9 cellular contexts compared by ENCODE assay signal in the genomic region with DNA sequence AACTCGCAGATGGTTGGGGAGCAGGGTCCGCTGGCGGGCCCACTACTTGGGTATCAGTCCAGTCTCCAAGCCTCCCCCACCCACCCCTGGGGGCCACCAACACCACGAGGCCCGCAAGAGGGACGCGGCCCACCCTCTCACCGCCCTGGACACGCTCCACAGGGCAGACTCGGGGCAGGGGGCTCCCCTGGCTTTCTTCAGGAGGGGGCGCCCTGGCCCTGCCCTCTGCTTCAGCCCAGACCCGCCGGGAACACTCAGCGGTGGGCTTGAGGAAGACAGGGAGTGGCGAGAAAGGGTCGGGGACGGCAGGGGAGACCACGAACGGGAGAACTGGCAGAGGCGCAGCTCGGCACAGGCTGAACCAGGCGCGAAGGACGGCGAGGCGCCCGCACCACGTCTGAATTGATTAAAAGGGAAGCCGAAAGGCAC. TPM values are rescaled to one million over a fixed set of nuclear protein-coding genes. Genes with fewer than 3 reads are reported as not detected.
A peak's percentile ranks its signal among the peaks of the same experiment; 100 is the strongest.
DNase-seq lines count a peak whose midpoint lies in the region; ATAC-seq, FAIRE-seq and TF ChIP-seq lines count a peak whose summit lies in the region.
"Had no signal": no experiment of that assay in that cellular context is flagged by ENCODE, and none has a peak within 500 bp of the region (broad histone marks: within the 10 kb centered on the region; RNA-seq: fewer than 3 reads in every experiment).

No MANE protein-coding gene starts in this region.

- CTCF ChIA-PET in HepG2 (lab: Yijun Ruan, JAX; ENCODE audit: low intra/inter-chr PET ratio, low total read pairs), result no interaction called here

- H3K4me2 ChIP-seq in HepG2 (ENCODE audit: low read depth, low read length), result peak overlapping the region; percentile 92

- H3K9ac ChIP-seq in HepG2 (ENCODE audit: insufficient read depth, low read depth, low read length), result peak overlapping the region; percentile 94

- BruUV-seq in HepG2 (replicated peaks; lab: Mats Ljungman, UMichigan), result no TSS peak

- no peak for ATAC-seq in activated naive CD8-positive, alpha-beta T cell treated with anti-CD3 and anti-CD28 coated beads, Interleukin-2, amount 10 ng/mL, durations not matched to agents 7 days and 5 days (ENCODE audit: low read depth)
- peak; percentile 2 for ATAC-seq in HepG2
- ATAC-seq in HG02840 (IDR thresholded peaks at IDR 0.05; ENCODE audit: low FRiP score, unreplicated experiment), result no peak

- H3K36me3 Mint-ChIP-seq in IgD-negative memory B cell, result no peaks in the 10 kb centered on the region
- peaks cover 1% of the 10 kb centered on the region for H3K36me3 Mint-ChIP-seq in activated naive CD8-positive, alpha-beta T cell treated with anti-CD3 and anti-CD28 coated beads, Interleukin-2, amount 10 ng/mL, durations not matched to agents 7 days and 5 days

- in situ Hi-C loops in HepG2 (cut with HindIII; ENCODE audit: extremely low pct_ligation_motif_present, low pct_unique_long_range_greater_than_20kb), result no loop called here

- H3K4me3 Mint-ChIP-seq in IgD-negative memory B cell, result peak overlapping the region; percentile 69 to 84 (median 80)
- H3K4me3 Mint-ChIP-seq in activated naive CD8-positive, alpha-beta T cell treated with anti-CD3 and anti-CD28 coated beads, Interleukin-2, amount 10 ng/mL, durations not matched to agents 7 days and 5 days, result peak overlapping the region; percentile 55

- DNase-seq in EL (peak; percentile 29), HepG2 (ENCODE audit: low spot score) (no peak), NCI-H1436 (lab: John Stamatoyannopoulos, UW) (no peak), prostate gland (ENCODE audit: low spot score) (no peak), H4 (ENCODE audit: low spot score) (no peak)
- no peak for DNase-seq in activated naive CD8-positive, alpha-beta T cell treated with anti-CD3 and anti-CD28 coated beads, Interleukin-2, amount 10 ng/mL, durations not matched to agents 7 days and 5 days
- DNase-seq: right lobe of liver had no signal

- H3K9me3 ChIP-seq in HepG2 (ENCODE audit: low read length) (no peaks in the 10 kb centered on the region), prostate gland (no peaks in the 10 kb centered on the region)
- H3K9me3 ChIP-seq: right lobe of liver had no signal

- H3K27ac ChIP-seq in HepG2 (ENCODE audit: extremely low read length, insufficient read depth, low read length) (peak overlapping the region; percentile 96), prostate gland (no peak overlapping the region)
- H3K27ac ChIP-seq: right lobe of liver had no signal

- H3K79me2 ChIP-seq in HepG2 (ENCODE audit: insufficient read depth, low read length), result peaks cover 87% of the 10 kb centered on the region

- peaks cover 20% of the 10 kb centered on the region for H4K20me1 ChIP-seq in HepG2 (ENCODE audit: insufficient read depth, low read length)

- WGBS in HepG2 (ENCODE audit: low lambda C conversion rate), result 0% methylated on average over 3 of the region's 29 CpGs
- WGBS in prostate gland, result 2% methylated on average over 23 of the region's 29 CpGs

- peak overlapping the region in 1 of 3 donors; percentile 81 for H3K27ac Mint-ChIP-seq in IgD-negative memory B cell
- H3K27ac Mint-ChIP-seq in activated naive CD8-positive, alpha-beta T cell treated with anti-CD3 and anti-CD28 coated beads, Interleukin-2, amount 10 ng/mL, durations not matched to agents 7 days and 5 days, result no peak overlapping the region

- H3K4me3 ChIP-seq in HepG2 (replicated peaks in 1 of 3; ENCODE audit: insufficient read depth in 1 of 3, low read depth in 2 of 3, low read length in 3 of 3), result peak overlapping the region; percentile 86 to 93 (median 91)
- no peak overlapping the region for H3K4me3 ChIP-seq in prostate gland

- POLR2A ChIA-PET in activated naive CD8-positive, alpha-beta T cell treated with anti-CD3 and anti-CD28 coated beads, Interleukin-2, amount 10 ng/mL, durations not matched to agents 7 days and 5 days (lab: Charles Lee), result interaction anchor here (2.3 kb wide), 1 partner anchor 71 kb away, joined by 6 read pairs; no protein-coding TSS in a partner anchor
- POLR2A ChIA-PET in HepG2 (lab: Yijun Ruan, JAX), result interaction anchor here (0.9 to 2.2 kb wide), 7 partner anchors 12 to 134 kb away, joined by 3 to 8 read pairs (median 4); no protein-coding TSS in a partner anchor

- TF ChIP-seq EP300 in HepG2 (IDR thresholded peaks at IDR 0.05; ENCODE audit: low read depth in 2 of 2, low read length in 2 of 2) (no peak), HepG2 (CRISPR knock-in tag; IDR thresholded peaks at IDR 0.05; ENCODE audit: borderline replicate concordance) (no peak)

- H3K9me3 Mint-ChIP-seq in IgD-negative memory B cell, result peaks cover 0 to 6% (median 0%) of the 10 kb centered on the region in 3 donors
- no peaks in the 10 kb centered on the region for H3K9me3 Mint-ChIP-seq in activated naive CD8-positive, alpha-beta T cell treated with anti-CD3 and anti-CD28 coated beads, Interleukin-2, amount 10 ng/mL, durations not matched to agents 7 days and 5 days

- peak; percentile 51 for TF ChIP-seq CTCF in HepG2 (CRISPR knock-in tag; IDR thresholded peaks at IDR 0.05)
- no peak for TF ChIP-seq CTCF in prostate gland (IDR thresholded peaks at IDR 0.05)

- H3K27me3 ChIP-seq in HepG2 (ENCODE audit: control insufficient read depth in 1 of 2, insufficient read depth in 2 of 2, low read length in 2 of 2), result no peaks in the 10 kb centered on the region; a peak in 1 of 5 replicates
- H3K27me3 ChIP-seq in prostate gland (replicated peaks; ENCODE audit: insufficient read depth), result peaks cover 66% of the 10 kb centered on the region

- H3K4me1 ChIP-seq in HepG2 (ENCODE audit: insufficient read depth, low read length), result peaks cover 42% of the 10 kb centered on the region
- H3K4me1 ChIP-seq in prostate gland (replicated peaks), result peaks cover 9% of the 10 kb centered on the region

- FAIRE-seq in HepG2 (lab: Jason Lieb, UNC), result no peak

- intact Hi-C loops in HepG2 (cut with micrococcal nuclease; ENCODE audit: unreplicated experiment), result no loop called here
- intact Hi-C loops in prostate gland (cut with DNase I), result no loop called here

- H3K36me3 ChIP-seq in HepG2 (replicated peaks in 1 of 2; ENCODE audit: control insufficient read depth in 1 of 2, insufficient read depth in 2 of 2, low read length in 2 of 2) (0 out of 5 replicates have a peak, but pooled peaks cover 0 to 6% of the 10 kb centered on the region in 2 experiments), prostate gland (no peaks in the 10 kb centered on the region)
- H3K36me3 ChIP-seq: right lobe of liver had no signal

- H3K4me1 Mint-ChIP-seq in IgD-negative memory B cell, result peaks cover 12 to 37% (median 28%) of the 10 kb centered on the region in 3 donors
- peaks cover 32% of the 10 kb centered on the region for H3K4me1 Mint-ChIP-seq in activated naive CD8-positive, alpha-beta T cell treated with anti-CD3 and anti-CD28 coated beads, Interleukin-2, amount 10 ng/mL, durations not matched to agents 7 days and 5 days

- H3K27me3 Mint-ChIP-seq in IgD-negative memory B cell, result peaks cover 61% of the 10 kb centered on the region
- peaks cover 79% of the 10 kb centered on the region for H3K27me3 Mint-ChIP-seq in activated naive CD8-positive, alpha-beta T cell treated with anti-CD3 and anti-CD28 coated beads, Interleukin-2, amount 10 ng/mL, durations not matched to agents 7 days and 5 days

- no peak for TF ChIP-seq RAD21 in HepG2 (CRISPR knock-in tag; IDR thresholded peaks at IDR 0.05)

- no peak overlapping the region for H2AFZ ChIP-seq in HepG2 (ENCODE audit: low read length)

- TF ChIP-seq POLR2A in HepG2 (IDR thresholded peaks at IDR 0.05; ENCODE audit: insufficient read depth in 1 of 2, low read depth in 2 of 2, low read length in 2 of 2) (no peak), prostate gland (IDR thresholded peaks at IDR 0.05) (no peak)

TF ChIP-seq in HepG2, 621 proteins besides CTCF, POLR2A, EP300 and RAD21 (continues in another document):
- TF ChIP-seq POLR2AphosphoS5 (IDR thresholded peaks at IDR 0.05; ENCODE audit: low read depth, low read length), result peak; percentile 4; the same call in 1 of the 2 replicates

RNA-seq across cellular contexts. Expression of a gene that starts 1.6 kb away (rescaled TPM):
- polyA plus RNA-seq in IgD-negative memory B cell (5.4 TPM), HepG2 (2011; rRNA removed) (33.5 and 39.5 TPM in 2 replicates)
- under 1 TPM; 0.37 to 0.94 TPM for total RNA-seq in activated naive CD8-positive, alpha-beta T cell treated with anti-CD3 and anti-CD28 coated beads, Interleukin-2, amount 10 ng/mL, durations not matched to agents 7 days and 5 days
- total RNA-seq in HepG2 (2016; rRNA removed; fragmentation: Illumina TruSeq; extraction: Trizol) (37.7 and 51.2 TPM in 2 replicates), prostate gland (1 to 10 TPM in 1 of 2 donors, not detected in 1; 9.6 TPM)
- total RNA-seq in HepG2 (2016; cell fraction: cytosol; rRNA removed; fragmentation: Illumina TruSeq; extraction: Trizol; ENCODE audit: low read depth), result 71.8 and 87.5 TPM in 2 replicates
- 37.5 and 48.2 TPM in 2 replicates for total RNA-seq in HepG2 (2016; cell fraction: insoluble cytoplasmic fraction; rRNA removed; fragmentation: Illumina TruSeq; extraction: Trizol)
- total RNA-seq in HepG2 (2016; cell fraction: membrane; rRNA removed; fragmentation: Illumina TruSeq; extraction: Trizol), result 36.5 and 37.4 TPM in 2 replicates
- total RNA-seq in HepG2 (2016; cell fraction: nucleus; rRNA removed; fragmentation: Illumina TruSeq; extraction: Trizol), result 54.6 and 65.1 TPM in 2 replicates
- polyA plus RNA-seq in HepG2 (2011; cell fraction: cytosol; rRNA removed), result 28.4 and 31.3 TPM in 2 replicates
- polyA plus RNA-seq in HepG2 (2011; cell fraction: nucleus; rRNA removed), result 39.8 and 40.6 TPM in 2 replicates
- 30.9 and 39.1 TPM in 2 replicates for polyA plus RNA-seq in HepG2 (2012)
- polyA plus RNA-seq in HepG2 (2016; cell fraction: cytosol; fragmentation: Illumina TruSeq; extraction: Trizol; ENCODE audit: low read depth), result 4.7 and 5.5 TPM in 2 replicates
- 55.0 and 58.1 TPM in 2 replicates for polyA plus RNA-seq in HepG2 (2016; cell fraction: insoluble cytoplasmic fraction; fragmentation: Illumina TruSeq; extraction: Trizol; ENCODE audit: low read depth)
- 15.7 and 16.9 TPM in 2 replicates for polyA plus RNA-seq in HepG2 (2016; cell fraction: membrane; fragmentation: Illumina TruSeq; extraction: Trizol; ENCODE audit: low read depth)
- polyA plus RNA-seq in HepG2 (2016; cell fraction: nucleus; fragmentation: Illumina TruSeq; extraction: Trizol; ENCODE audit: insufficient read depth, low read depth), result 65.0 and 67.9 TPM in 2 replicates
- polyA minus RNA-seq in HepG2 (2011; rRNA and poly(A)+ RNA removed; ENCODE audit: low replicate concordance), result 53.1 and 80.7 TPM in 2 replicates
- polyA minus RNA-seq in HepG2 (2011; cell fraction: cytosol; rRNA and poly(A)+ RNA removed), result 52.8 and 73.7 TPM in 2 replicates
- polyA minus RNA-seq in HepG2 (2011; cell fraction: nucleus; rRNA and poly(A)+ RNA removed), result 108 and 117 TPM in 2 replicates
- 68.8 and 110 TPM in 2 replicates for total RNA-seq in H4 (2014; rRNA removed; shearing (Covaris generic))

Comparison
In these comparisons a context has a peak if more than half of its experiments do, and no peak if none do; other contexts are left out.
1. H3K4me3 ChIP-seq: peak in HepG2 (3 of 3); none in prostate gland (0 of 2).